Comparison of ENCODE assay signal across 8 cellular contexts in the genomic region with DNA sequence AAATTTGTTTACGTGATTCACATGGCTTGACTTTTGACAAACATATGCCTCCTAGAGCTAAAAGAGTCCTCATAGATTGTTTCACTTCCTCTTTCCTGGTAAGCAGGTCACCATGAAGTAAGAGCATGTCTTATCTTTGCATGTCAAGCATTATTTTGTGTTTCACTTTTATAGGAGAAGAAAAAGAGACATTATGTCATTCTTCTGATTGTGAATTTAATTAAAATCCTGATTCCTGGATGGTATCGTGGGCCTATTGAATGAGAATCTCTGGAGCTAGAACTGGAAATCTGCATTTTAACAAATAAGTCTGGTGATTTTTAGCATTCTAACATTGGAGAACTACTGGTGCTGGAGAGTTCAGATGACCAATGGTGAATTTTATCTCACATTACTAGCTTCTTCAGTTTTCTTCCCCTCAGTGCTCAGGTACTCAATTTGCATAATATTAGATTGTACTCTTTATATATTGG.
DNase-seq lines count a peak whose midpoint lies in the region; ATAC-seq and FAIRE-seq lines count a peak whose summit lies in the region.

No MANE protein-coding gene starts in this region.

- H3K27ac ChIP-seq in BLaER1 = peak overlapping the region; percentile 12; the same call in 1 of the 2 replicates

- no peaks in the 10 kb centered on the region for H3K9me3 ChIP-seq in BLaER1

- no peaks in the 10 kb centered on the region for H3K36me3 ChIP-seq in BLaER1

- no peaks in the 10 kb centered on the region for H3K27me3 ChIP-seq in BLaER1

- no peaks in the 10 kb centered on the region for H4K20me1 ChIP-seq in BLaER1

- H3K4me2 ChIP-seq in BLaER1 = peak overlapping the region; percentile 56

- FAIRE-seq in GM19239 (lab: Jason Lieb, UNC) = peak; percentile 97

- H3K4me3 ChIP-seq in BLaER1 = no peak overlapping the region

- peak; percentile 98 for ATAC-seq in HG03045 (IDR thresholded peaks at IDR 0.05; ENCODE audit: unreplicated experiment)

- no peak overlapping the region for H3K9ac ChIP-seq in BLaER1

- peaks cover 16% of the 10 kb centered on the region for H3K4me1 ChIP-seq in BLaER1

- DNase-seq in GM19239 (ENCODE audit: insufficient read length, low spot score) = peak; percentile 54
- DNase-seq in SIG-M5 treated with dmso at 0.1 percent for 504 hours (lab: John Stamatoyannopoulos, UW; ENCODE audit: unreplicated experiment) = peak; percentile 80
- no peak for DNase-seq in T-helper 9 cell
- no peak for DNase-seq in effector CD8-positive, alpha-beta T cell (lab: John Stamatoyannopoulos, UW)
- no peak for DNase-seq in stimulated activated naive CD4-positive, alpha-beta T cell treated with Interleukin-2 at 50 U/mL for 16 hours (lab: John Stamatoyannopoulos, UW)
- DNase-seq in islet precursor cell = no peak

Comparison
In these comparisons a context has a peak if more than half of its experiments do, and no peak if none do; other contexts are left out.
1. DNase-seq: peak in GM19239 (single experiment) and SIG-M5 treated with dmso at 0.1 percent for 504 hours (single experiment); none in T-helper 9 cell (single experiment), effector CD8-positive, alpha-beta T cell (single experiment), stimulated activated naive CD4-positive, alpha-beta T cell treated with Interleukin-2 at 50 U/mL for 16 hours (single experiment) and islet precursor cell (single experiment).